ENCODE assay signal across 11 cellular contexts in the genomic region with DNA sequence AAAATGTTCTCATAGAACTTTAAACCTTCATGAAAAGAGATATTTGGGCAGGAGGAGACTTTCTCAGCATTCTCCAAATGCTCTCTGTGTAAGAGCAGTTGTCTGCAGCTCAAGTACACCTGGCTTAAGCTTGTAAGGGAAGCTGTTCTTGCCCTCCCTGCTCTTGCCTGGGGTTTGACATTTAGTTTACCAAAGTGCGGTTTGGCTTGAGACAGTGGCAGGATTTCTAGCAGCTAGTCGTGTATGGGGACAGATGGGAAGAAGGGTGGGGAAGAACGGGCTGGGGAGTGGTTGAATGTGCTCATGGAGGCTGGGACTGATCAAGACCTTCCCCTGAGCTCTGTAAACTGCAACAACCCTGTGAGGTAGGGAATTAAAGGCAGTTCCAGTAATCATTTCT. TPM values are rescaled to one million over a fixed set of nuclear protein-coding genes. Genes with fewer than 3 reads are reported as not detected.
A peak's percentile ranks its signal among the peaks of the same experiment; 100 is the strongest.
DNase-seq lines count a peak whose midpoint lies in the region; ATAC-seq and TF ChIP-seq lines count a peak whose summit lies in the region.
"Had no signal": no experiment of that assay in that cellular context is flagged by ENCODE, and none has a peak within 500 bp of the region (broad histone marks: within the 10 kb centered on the region; RNA-seq: fewer than 3 reads in every experiment).

No MANE protein-coding gene starts in this region.

- H3K4me1 ChIP-seq in CD4-positive, alpha-beta memory T cell (ENCODE audit: insufficient read depth, low read length), result no peaks in the 10 kb centered on the region
- H3K4me1 ChIP-seq: BLaER1 treated with 17β-estradiol and CSF1 and Interleukin-3, amounts not matched to agents 10 nM and 100 nM; Caco-2; HAP-1 had no signal

- CTCF ChIA-PET in activated CD8-positive, alpha-beta T cell treated with anti-CD3 and anti-CD28 coated beads for 36 hours (lab: Charles Lee), result interaction anchor here (2.3 kb wide), 1 partner anchor 31 kb away, joined by 10 read pairs; no protein-coding TSS in a partner anchor
- CTCF ChIA-PET in activated CD8-positive, alpha-beta T cell treated with anti-CD3 and anti-CD28 coated beads, Interleukin-2, amount 10 ng/mL, durations not matched to agents 7 days and 5 days (lab: Charles Lee), result interaction anchor here (1.0 to 1.5 kb wide), 2 partner anchors 10 to 17 kb away, joined by 3 to 4 read pairs; no protein-coding TSS in a partner anchor
- CTCF ChIA-PET in CD4-positive, alpha-beta memory T cell (lab: Charles Lee; ENCODE audit: partially characterized antibody), result interaction anchor here (0.9 to 1.1 kb wide), 2 partner anchors 10 to 31 kb away, joined by 3 read pairs; no protein-coding TSS in a partner anchor

- no peaks in the 10 kb centered on the region for H3K27me3 Mint-ChIP-seq in activated CD8-positive, alpha-beta T cell treated with anti-CD3 and anti-CD28 coated beads for 36 hours
- no peaks in the 10 kb centered on the region for H3K27me3 Mint-ChIP-seq in activated CD8-positive, alpha-beta T cell treated with anti-CD3 and anti-CD28 coated beads, Interleukin-2, amount 10 ng/mL, durations not matched to agents 7 days and 5 days (ENCODE audit: low read depth)
- no peaks in the 10 kb centered on the region for H3K27me3 Mint-ChIP-seq in CD4-positive, alpha-beta memory T cell
- no peaks in the 10 kb centered on the region for H3K27me3 Mint-ChIP-seq in activated T-helper 17 cell treated with anti-CD3 and anti-CD28 coated beads, Interleukin-2, amount 50 U/mL, for 72 hours
- H3K27me3 Mint-ChIP-seq: B cell had no signal

- H3K9me3 Mint-ChIP-seq in activated CD8-positive, alpha-beta T cell treated with anti-CD3 and anti-CD28 coated beads for 36 hours, result no peaks in the 10 kb centered on the region
- no peaks in the 10 kb centered on the region for H3K9me3 Mint-ChIP-seq in activated CD8-positive, alpha-beta T cell treated with anti-CD3 and anti-CD28 coated beads, Interleukin-2, amount 10 ng/mL, durations not matched to agents 7 days and 5 days (ENCODE audit: insufficient read depth)
- no peaks in the 10 kb centered on the region for H3K9me3 Mint-ChIP-seq in CD4-positive, alpha-beta memory T cell
- H3K9me3 Mint-ChIP-seq in activated T-helper 17 cell treated with anti-CD3 and anti-CD28 coated beads, Interleukin-2, amount 50 U/mL, for 72 hours, result no peaks in the 10 kb centered on the region

- TF ChIP-seq CTCF in activated CD8-positive, alpha-beta T cell treated with anti-CD3 and anti-CD28 coated beads for 36 hours (IDR thresholded peaks at IDR 0.05), result no peak

- H3K27me3 ChIP-seq in CD4-positive, alpha-beta memory T cell (ENCODE audit: insufficient read depth, low read length), result no peaks in the 10 kb centered on the region
- H3K27me3 ChIP-seq: BLaER1 treated with 17β-estradiol and CSF1 and Interleukin-3, amounts not matched to agents 10 nM and 100 nM had no signal

- H3K9me3 ChIP-seq in CD4-positive, alpha-beta memory T cell (ENCODE audit: control insufficient read depth in 1 of 2, low read length in 2 of 2), result no peaks in the 10 kb centered on the region
- H3K9me3 ChIP-seq: BLaER1 treated with 17β-estradiol and CSF1 and Interleukin-3, amounts not matched to agents 10 nM and 100 nM; Caco-2; HAP-1 had no signal

- POLR2A ChIA-PET in activated CD8-positive, alpha-beta T cell treated with anti-CD3 and anti-CD28 coated beads for 36 hours (lab: Charles Lee), result no interaction called here
- POLR2A ChIA-PET in activated CD8-positive, alpha-beta T cell treated with anti-CD3 and anti-CD28 coated beads, Interleukin-2, amount 10 ng/mL, durations not matched to agents 7 days and 5 days (lab: Charles Lee), result no interaction called here
- POLR2A ChIA-PET in CD4-positive, alpha-beta memory T cell (lab: Charles Lee; ENCODE audit: partially characterized antibody), result no interaction called here

- DNase-seq in activated CD8-positive, alpha-beta T cell treated with anti-CD3 and anti-CD28 coated beads for 36 hours, result no peak
- no peak for DNase-seq in activated CD8-positive, alpha-beta T cell treated with anti-CD3 and anti-CD28 coated beads, Interleukin-2, amount 10 ng/mL, durations not matched to agents 7 days and 5 days
- DNase-seq in CD4-positive, alpha-beta memory T cell, result no peak
- DNase-seq in left colon, result no peak
- no peak for DNase-seq in left cardiac atrium
- DNase-seq: Caco-2 had no signal

- no peaks in the 10 kb centered on the region for H3K4me1 Mint-ChIP-seq in activated CD8-positive, alpha-beta T cell treated with anti-CD3 and anti-CD28 coated beads for 36 hours (ENCODE audit: low read depth)
- no peaks in the 10 kb centered on the region for H3K4me1 Mint-ChIP-seq in activated CD8-positive, alpha-beta T cell treated with anti-CD3 and anti-CD28 coated beads, Interleukin-2, amount 10 ng/mL, durations not matched to agents 7 days and 5 days (ENCODE audit: low read depth)
- H3K4me1 Mint-ChIP-seq in CD4-positive, alpha-beta memory T cell, result peaks cover 0 to 8% (median 1%) of the 10 kb centered on the region in 4 donors
- peaks cover 7% of the 10 kb centered on the region for H3K4me1 Mint-ChIP-seq in activated T-helper 17 cell treated with anti-CD3 and anti-CD28 coated beads, Interleukin-2, amount 50 U/mL, for 72 hours
- H3K4me1 Mint-ChIP-seq: B cell had no signal

- no peak overlapping the region for H3K4me3 ChIP-seq in CD4-positive, alpha-beta memory T cell (ENCODE audit: low read length in 2 of 2)
- H3K4me3 ChIP-seq: BLaER1 treated with 17β-estradiol and CSF1 and Interleukin-3, amounts not matched to agents 10 nM and 100 nM; HAP-1 had no signal

- H3K36me3 Mint-ChIP-seq in activated CD8-positive, alpha-beta T cell treated with anti-CD3 and anti-CD28 coated beads for 36 hours (ENCODE audit: low read depth), result peaks cover 27% of the 10 kb centered on the region
- peaks cover 44% of the 10 kb centered on the region for H3K36me3 Mint-ChIP-seq in activated CD8-positive, alpha-beta T cell treated with anti-CD3 and anti-CD28 coated beads, Interleukin-2, amount 10 ng/mL, durations not matched to agents 7 days and 5 days (ENCODE audit: low read depth)
- H3K36me3 Mint-ChIP-seq in CD4-positive, alpha-beta memory T cell, result peaks cover 69 to 87% of the 10 kb centered on the region in 2 donors
- H3K36me3 Mint-ChIP-seq in activated T-helper 17 cell treated with anti-CD3 and anti-CD28 coated beads, Interleukin-2, amount 50 U/mL, for 72 hours (ENCODE audit: low read depth), result peaks cover 100% of the 10 kb centered on the region

- H3K4me3 Mint-ChIP-seq in activated CD8-positive, alpha-beta T cell treated with anti-CD3 and anti-CD28 coated beads for 36 hours, result no peak overlapping the region
- no peak overlapping the region for H3K4me3 Mint-ChIP-seq in activated CD8-positive, alpha-beta T cell treated with anti-CD3 and anti-CD28 coated beads, Interleukin-2, amount 10 ng/mL, durations not matched to agents 7 days and 5 days
- no peak overlapping the region for H3K4me3 Mint-ChIP-seq in CD4-positive, alpha-beta memory T cell
- H3K4me3 Mint-ChIP-seq in activated T-helper 17 cell treated with anti-CD3 and anti-CD28 coated beads, Interleukin-2, amount 50 U/mL, for 72 hours, result no peak overlapping the region
- H3K4me3 Mint-ChIP-seq: B cell had no signal

- H3K36me3 ChIP-seq in CD4-positive, alpha-beta memory T cell (ENCODE audit: insufficient read depth, low read length), result peaks cover 61% of the 10 kb centered on the region
- H3K36me3 ChIP-seq: HAP-1 had no signal

- ATAC-seq in activated CD8-positive, alpha-beta T cell treated with anti-CD3 and anti-CD28 coated beads for 36 hours, result no peak
- no peak for ATAC-seq in activated CD8-positive, alpha-beta T cell treated with anti-CD3 and anti-CD28 coated beads, Interleukin-2, amount 10 ng/mL, durations not matched to agents 7 days and 5 days
- ATAC-seq in activated T-helper 17 cell treated with anti-CD3 and anti-CD28 coated beads, Interleukin-2, amount 50 U/mL, for 72 hours (replicated peaks), result no peak
- ATAC-seq in left colon, result peak; percentile 18
- ATAC-seq in left cardiac atrium, result no peak
- ATAC-seq in HG03565 (IDR thresholded peaks at IDR 0.05; ENCODE audit: unreplicated experiment), result no peak

- peak overlapping the region; percentile 50 for H3K27ac Mint-ChIP-seq in activated CD8-positive, alpha-beta T cell treated with anti-CD3 and anti-CD28 coated beads for 36 hours
- H3K27ac Mint-ChIP-seq in activated CD8-positive, alpha-beta T cell treated with anti-CD3 and anti-CD28 coated beads, Interleukin-2, amount 10 ng/mL, durations not matched to agents 7 days and 5 days, result no peak overlapping the region
- peak overlapping the region in 4 of 7 donors; percentile 46 to 70 (median 58) for H3K27ac Mint-ChIP-seq in CD4-positive, alpha-beta memory T cell
- H3K27ac Mint-ChIP-seq in activated T-helper 17 cell treated with anti-CD3 and anti-CD28 coated beads, Interleukin-2, amount 50 U/mL, for 72 hours, result peak overlapping the region; percentile 23
- H3K27ac Mint-ChIP-seq: B cell had no signal

- H3K27ac ChIP-seq in CD4-positive, alpha-beta memory T cell (ENCODE audit: low read depth, low read length), result no peak overlapping the region
- H3K27ac ChIP-seq: BLaER1 treated with 17β-estradiol and CSF1 and Interleukin-3, amounts not matched to agents 10 nM and 100 nM had no signal

- intact Hi-C loops in activated CD8-positive, alpha-beta T cell treated with anti-CD3 and anti-CD28 coated beads for 36 hours (cut with micrococcal nuclease), result no loop called here
- intact Hi-C loops in CD4-positive, alpha-beta memory T cell (cut with micrococcal nuclease), result no loop called here
- intact Hi-C loops in left colon (cut with DNase I, micrococcal nuclease), result no loop called here
- intact Hi-C loops in left cardiac atrium (cut with DNase I), result no loop called here

RNA-seq across cellular contexts. Expression of a gene that starts 39.8 kb away (rescaled TPM):
- 10 to 100 TPM; 84.3 to 87.3 TPM for total RNA-seq in activated CD8-positive, alpha-beta T cell treated with anti-CD3 and anti-CD28 coated beads for 36 hours
- 10 to 100 TPM; 75.8 to 79.6 TPM for total RNA-seq in activated CD8-positive, alpha-beta T cell treated with anti-CD3 and anti-CD28 coated beads, Interleukin-2, amount 10 ng/mL, durations not matched to agents 7 days and 5 days
- 10 to 100 TPM; 47.9 to 51.0 TPM for total RNA-seq in CD4-positive, alpha-beta memory T cell
- polyA plus RNA-seq in CD4-positive, alpha-beta memory T cell, result 100 to 1,000 TPM; 118 to 183 TPM
- total RNA-seq in activated T-helper 17 cell treated with anti-CD3 and anti-CD28 coated beads, Interleukin-2, amount 50 U/mL, for 72 hours, result 100 to 1,000 TPM; 129 to 275 TPM
- total RNA-seq in left colon (100 to 1,000 TPM; 303 to 408 TPM), left cardiac atrium (10 to 100 TPM; 24.8 to 29.0 TPM)
